In the genomic region with DNA sequence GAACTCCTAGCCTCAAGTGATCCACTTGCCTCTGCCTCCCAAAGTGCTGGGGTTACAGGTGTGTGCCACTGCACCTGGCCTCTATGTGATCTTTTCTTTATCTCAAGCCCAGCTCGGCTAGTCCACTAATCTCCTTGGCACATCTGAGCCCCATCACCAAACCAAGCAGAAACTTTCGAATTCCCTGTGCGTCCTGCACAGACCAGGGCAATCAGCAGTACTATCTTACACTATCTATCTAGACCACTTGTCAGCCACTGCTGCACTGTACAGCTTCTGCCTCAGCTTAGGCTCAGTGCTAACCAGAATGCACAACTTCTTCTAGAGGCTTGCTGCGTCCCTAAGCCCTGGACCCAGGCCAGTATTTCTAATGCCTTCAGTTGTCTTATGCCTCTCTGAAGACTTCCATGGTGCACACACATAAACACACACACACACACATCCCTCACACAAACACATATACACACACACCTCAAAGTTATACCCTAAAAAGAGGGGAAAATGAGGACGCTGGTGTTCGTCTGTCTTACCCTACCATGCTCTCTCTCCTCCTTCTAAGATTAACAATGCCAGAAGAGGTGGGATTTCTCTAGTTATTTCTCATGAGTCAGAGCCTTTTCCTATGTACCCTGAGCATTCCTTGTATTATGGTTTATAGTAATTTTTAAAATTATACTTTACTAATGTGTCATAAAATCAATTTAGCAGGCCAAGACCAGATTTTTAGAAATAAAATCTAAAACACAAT, we compare ENCODE assay signal across 1 cellular context.
A peak's percentile ranks its signal among the peaks of the same experiment; 100 is the strongest.
TF ChIP-seq lines count a peak whose summit lies in the region.

No MANE protein-coding gene starts in this region.

TF ChIP-seq in K562, 482 proteins besides CTCF, POLR2A, EP300 and RAD21 (continued from another document and continues in another):
- TF ChIP-seq, protein P1, sequence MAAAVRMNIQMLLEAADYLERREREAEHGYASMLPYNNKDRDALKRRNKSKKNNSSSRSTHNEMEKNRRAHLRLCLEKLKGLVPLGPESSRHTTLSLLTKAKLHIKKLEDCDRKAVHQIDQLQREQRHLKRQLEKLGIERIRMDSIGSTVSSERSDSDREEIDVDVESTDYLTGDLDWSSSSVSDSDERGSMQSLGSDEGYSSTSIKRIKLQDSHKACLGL (CRISPR knock-in tag; IDR thresholded peaks at IDR 0.05; ENCODE audit: borderline replicate concordance, poor library complexity, severe bottlenecking): no peak
- TF ChIP-seq, protein P2, sequence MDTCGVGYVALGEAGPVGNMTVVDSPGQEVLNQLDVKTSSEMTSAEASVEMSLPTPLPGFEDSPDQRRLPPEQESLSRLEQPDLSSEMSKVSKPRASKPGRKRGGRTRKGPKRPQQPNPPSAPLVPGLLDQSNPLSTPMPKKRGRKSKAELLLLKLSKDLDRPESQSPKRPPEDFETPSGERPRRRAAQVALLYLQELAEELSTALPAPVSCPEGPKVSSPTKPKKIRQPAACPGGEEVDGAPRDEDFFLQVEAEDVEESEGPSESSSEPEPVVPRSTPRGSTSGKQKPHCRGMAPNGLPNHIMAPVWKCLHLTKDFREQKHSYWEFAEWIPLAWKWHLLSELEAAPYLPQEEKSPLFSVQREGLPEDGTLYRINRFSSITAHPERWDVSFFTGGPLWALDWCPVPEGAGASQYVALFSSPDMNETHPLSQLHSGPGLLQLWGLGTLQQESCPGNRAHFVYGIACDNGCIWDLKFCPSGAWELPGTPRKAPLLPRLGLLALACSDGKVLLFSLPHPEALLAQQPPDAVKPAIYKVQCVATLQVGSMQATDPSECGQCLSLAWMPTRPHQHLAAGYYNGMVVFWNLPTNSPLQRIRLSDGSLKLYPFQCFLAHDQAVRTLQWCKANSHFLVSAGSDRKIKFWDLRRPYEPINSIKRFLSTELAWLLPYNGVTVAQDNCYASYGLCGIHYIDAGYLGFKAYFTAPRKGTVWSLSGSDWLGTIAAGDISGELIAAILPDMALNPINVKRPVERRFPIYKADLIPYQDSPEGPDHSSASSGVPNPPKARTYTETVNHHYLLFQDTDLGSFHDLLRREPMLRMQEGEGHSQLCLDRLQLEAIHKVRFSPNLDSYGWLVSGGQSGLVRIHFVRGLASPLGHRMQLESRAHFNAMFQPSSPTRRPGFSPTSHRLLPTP (IDR thresholded peaks at IDR 0.05; ENCODE audit: borderline replicate concordance, extremely low read depth, insufficient read length): no peak
- TF ChIP-seq MYBL2 (IDR thresholded peaks at IDR 0.05; ENCODE audit: low read depth) (no peak), MYBL2 (CRISPR knock-in tag; IDR thresholded peaks at IDR 0.05; ENCODE audit: borderline replicate concordance) (no peak), ZNF140 (CRISPR knock-in tag; IDR thresholded peaks at IDR 0.05) (no peak), PML (IDR thresholded peaks at IDR 0.05; ENCODE audit: low read length) (peak; percentile 62; the same call in 1 of the 2 replicates), NCOR1 (IDR thresholded peaks at IDR 0.05) (peak; percentile 57), RBM39 (optimal IDR thresholded peaks at IDR 0.05; ENCODE audit: low read depth, low read length) (no peak), ZBED1 (IDR thresholded peaks at IDR 0.05) (no peak), SMARCC2 (IDR thresholded peaks at IDR 0.05; ENCODE audit: low read depth) (0 out of 2 replicates have a peak, but pooled peaks have one; percentile 58), BACH1 (tag; IDR thresholded peaks at IDR 0.05) (no peak), ZNF583 (CRISPR knock-in tag; IDR thresholded peaks at IDR 0.05) (no peak), KLF6 (CRISPR knock-in tag; IDR thresholded peaks at IDR 0.05; ENCODE audit: borderline replicate concordance) (no peak), DPF2 (IDR thresholded peaks at IDR 0.05) (peak; percentile 23; the same call in 1 of the 2 replicates), KLF13 (tag; IDR thresholded peaks at IDR 0.05; ENCODE audit: borderline replicate concordance, low read depth) (no peak), SIX5 (IDR thresholded peaks at IDR 0.05; ENCODE audit: borderline replicate concordance in 1 of 2, insufficient read depth in 1 of 2, low read depth in 1 of 2, low read length in 2 of 2) (no peak), ILK (tag; IDR thresholded peaks at IDR 0.05; ENCODE audit: borderline replicate concordance, low read depth) (no peak), TAF15 (IDR thresholded peaks at IDR 0.05; ENCODE audit: low read depth, low read length) (no peak), GABPB2 (CRISPR knock-in tag; conservative IDR thresholded peaks at IDR 0.05) (no peak), KDM1A (IDR thresholded peaks at IDR 0.05) (no peak; a peak in 1 of 4 replicates), HIVEP1 (CRISPR knock-in tag; IDR thresholded peaks at IDR 0.05) (no peak), TCF3 (CRISPR knock-in tag; IDR thresholded peaks at IDR 0.05) (peak; percentile 58; the same call in 1 of the 2 replicates), ZNF175 (CRISPR knock-in tag; IDR thresholded peaks at IDR 0.05; ENCODE audit: low read depth) (no peak), ZFP30 (CRISPR knock-in tag; IDR thresholded peaks at IDR 0.05; ENCODE audit: borderline replicate concordance) (no peak), ATF1 (CRISPR knock-in tag; IDR thresholded peaks at IDR 0.05) (no peak), ATF1 (tag; IDR thresholded peaks at IDR 0.05) (no peak), ZC3H8 (IDR thresholded peaks at IDR 0.05) (no peak), MCM3 (IDR thresholded peaks at IDR 0.05) (no peak), NR2F6 (CRISPR knock-in tag; IDR thresholded peaks at IDR 0.05) (no peak), RBM14 (IDR thresholded peaks at IDR 0.05; ENCODE audit: borderline replicate concordance, insufficient read depth, low read depth, low read length) (no peak), EZH2 (IDR thresholded peaks at IDR 0.05; ENCODE audit: borderline replicate concordance, low read depth, low read length) (no peak), PHB2 (IDR thresholded peaks at IDR 0.05; ENCODE audit: low read depth) (peak; percentile 35; the same call in 1 of the 2 replicates), CBFA2T3 (IDR thresholded peaks at IDR 0.05) (peak; percentile 88), LEF1 (IDR thresholded peaks at IDR 0.05) (peak; percentile 51; the same call in 1 of the 2 replicates), ZNF507 (tag; conservative IDR thresholded peaks at IDR 0.05) (no peak), ZNF764 (CRISPR knock-in tag; IDR thresholded peaks at IDR 0.05; ENCODE audit: low read depth) (no peak), ZNF79 (CRISPR knock-in tag; IDR thresholded peaks at IDR 0.05; ENCODE audit: low read depth) (no peak), SIN3A (IDR thresholded peaks at IDR 0.05; ENCODE audit: borderline replicate concordance in 2 of 2, control insufficient read depth in 1 of 2, low read depth in 2 of 2, low read length in 2 of 2) (no peak), POLR2B (IDR thresholded peaks at IDR 0.05; ENCODE audit: low read depth, partially characterized antibody) (no peak), CBX2 (IDR thresholded peaks at IDR 0.05; ENCODE audit: insufficient read depth, low read length, poor library complexity, severe bottlenecking) (no peak), RBM17 (IDR thresholded peaks at IDR 0.05; ENCODE audit: borderline replicate concordance, low read depth, low read length) (no peak), ZFX (CRISPR knock-in tag; IDR thresholded peaks at IDR 0.05) (no peak)
- TF ChIP-seq, protein P3, sequence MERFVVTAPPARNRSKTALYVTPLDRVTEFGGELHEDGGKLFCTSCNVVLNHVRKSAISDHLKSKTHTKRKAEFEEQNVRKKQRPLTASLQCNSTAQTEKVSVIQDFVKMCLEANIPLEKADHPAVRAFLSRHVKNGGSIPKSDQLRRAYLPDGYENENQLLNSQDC (CRISPR knock-in tag; IDR thresholded peaks at IDR 0.05): no peak
- TF ChIP-seq, protein P4, sequence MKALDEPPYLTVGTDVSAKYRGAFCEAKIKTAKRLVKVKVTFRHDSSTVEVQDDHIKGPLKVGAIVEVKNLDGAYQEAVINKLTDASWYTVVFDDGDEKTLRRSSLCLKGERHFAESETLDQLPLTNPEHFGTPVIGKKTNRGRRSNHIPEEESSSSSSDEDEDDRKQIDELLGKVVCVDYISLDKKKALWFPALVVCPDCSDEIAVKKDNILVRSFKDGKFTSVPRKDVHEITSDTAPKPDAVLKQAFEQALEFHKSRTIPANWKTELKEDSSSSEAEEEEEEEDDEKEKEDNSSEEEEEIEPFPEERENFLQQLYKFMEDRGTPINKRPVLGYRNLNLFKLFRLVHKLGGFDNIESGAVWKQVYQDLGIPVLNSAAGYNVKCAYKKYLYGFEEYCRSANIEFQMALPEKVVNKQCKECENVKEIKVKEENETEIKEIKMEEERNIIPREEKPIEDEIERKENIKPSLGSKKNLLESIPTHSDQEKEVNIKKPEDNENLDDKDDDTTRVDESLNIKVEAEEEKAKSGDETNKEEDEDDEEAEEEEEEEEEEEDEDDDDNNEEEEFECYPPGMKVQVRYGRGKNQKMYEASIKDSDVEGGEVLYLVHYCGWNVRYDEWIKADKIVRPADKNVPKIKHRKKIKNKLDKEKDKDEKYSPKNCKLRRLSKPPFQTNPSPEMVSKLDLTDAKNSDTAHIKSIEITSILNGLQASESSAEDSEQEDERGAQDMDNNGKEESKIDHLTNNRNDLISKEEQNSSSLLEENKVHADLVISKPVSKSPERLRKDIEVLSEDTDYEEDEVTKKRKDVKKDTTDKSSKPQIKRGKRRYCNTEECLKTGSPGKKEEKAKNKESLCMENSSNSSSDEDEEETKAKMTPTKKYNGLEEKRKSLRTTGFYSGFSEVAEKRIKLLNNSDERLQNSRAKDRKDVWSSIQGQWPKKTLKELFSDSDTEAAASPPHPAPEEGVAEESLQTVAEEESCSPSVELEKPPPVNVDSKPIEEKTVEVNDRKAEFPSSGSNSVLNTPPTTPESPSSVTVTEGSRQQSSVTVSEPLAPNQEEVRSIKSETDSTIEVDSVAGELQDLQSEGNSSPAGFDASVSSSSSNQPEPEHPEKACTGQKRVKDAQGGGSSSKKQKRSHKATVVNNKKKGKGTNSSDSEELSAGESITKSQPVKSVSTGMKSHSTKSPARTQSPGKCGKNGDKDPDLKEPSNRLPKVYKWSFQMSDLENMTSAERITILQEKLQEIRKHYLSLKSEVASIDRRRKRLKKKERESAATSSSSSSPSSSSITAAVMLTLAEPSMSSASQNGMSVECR (CRISPR knock-in tag; IDR thresholded peaks at IDR 0.05): no peak
- TF ChIP-seq, protein P5, sequence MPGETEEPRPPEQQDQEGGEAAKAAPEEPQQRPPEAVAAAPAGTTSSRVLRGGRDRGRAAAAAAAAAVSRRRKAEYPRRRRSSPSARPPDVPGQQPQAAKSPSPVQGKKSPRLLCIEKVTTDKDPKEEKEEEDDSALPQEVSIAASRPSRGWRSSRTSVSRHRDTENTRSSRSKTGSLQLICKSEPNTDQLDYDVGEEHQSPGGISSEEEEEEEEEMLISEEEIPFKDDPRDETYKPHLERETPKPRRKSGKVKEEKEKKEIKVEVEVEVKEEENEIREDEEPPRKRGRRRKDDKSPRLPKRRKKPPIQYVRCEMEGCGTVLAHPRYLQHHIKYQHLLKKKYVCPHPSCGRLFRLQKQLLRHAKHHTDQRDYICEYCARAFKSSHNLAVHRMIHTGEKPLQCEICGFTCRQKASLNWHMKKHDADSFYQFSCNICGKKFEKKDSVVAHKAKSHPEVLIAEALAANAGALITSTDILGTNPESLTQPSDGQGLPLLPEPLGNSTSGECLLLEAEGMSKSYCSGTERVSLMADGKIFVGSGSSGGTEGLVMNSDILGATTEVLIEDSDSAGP (CRISPR knock-in tag; IDR thresholded peaks at IDR 0.05): no peak
- TF ChIP-seq, protein P6, sequence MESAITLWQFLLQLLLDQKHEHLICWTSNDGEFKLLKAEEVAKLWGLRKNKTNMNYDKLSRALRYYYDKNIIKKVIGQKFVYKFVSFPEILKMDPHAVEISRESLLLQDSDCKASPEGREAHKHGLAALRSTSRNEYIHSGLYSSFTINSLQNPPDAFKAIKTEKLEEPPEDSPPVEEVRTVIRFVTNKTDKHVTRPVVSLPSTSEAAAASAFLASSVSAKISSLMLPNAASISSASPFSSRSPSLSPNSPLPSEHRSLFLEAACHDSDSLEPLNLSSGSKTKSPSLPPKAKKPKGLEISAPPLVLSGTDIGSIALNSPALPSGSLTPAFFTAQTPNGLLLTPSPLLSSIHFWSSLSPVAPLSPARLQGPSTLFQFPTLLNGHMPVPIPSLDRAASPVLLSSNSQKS (CRISPR knock-in tag; IDR thresholded peaks at IDR 0.05): no peak
- TF ChIP-seq, protein P7, sequence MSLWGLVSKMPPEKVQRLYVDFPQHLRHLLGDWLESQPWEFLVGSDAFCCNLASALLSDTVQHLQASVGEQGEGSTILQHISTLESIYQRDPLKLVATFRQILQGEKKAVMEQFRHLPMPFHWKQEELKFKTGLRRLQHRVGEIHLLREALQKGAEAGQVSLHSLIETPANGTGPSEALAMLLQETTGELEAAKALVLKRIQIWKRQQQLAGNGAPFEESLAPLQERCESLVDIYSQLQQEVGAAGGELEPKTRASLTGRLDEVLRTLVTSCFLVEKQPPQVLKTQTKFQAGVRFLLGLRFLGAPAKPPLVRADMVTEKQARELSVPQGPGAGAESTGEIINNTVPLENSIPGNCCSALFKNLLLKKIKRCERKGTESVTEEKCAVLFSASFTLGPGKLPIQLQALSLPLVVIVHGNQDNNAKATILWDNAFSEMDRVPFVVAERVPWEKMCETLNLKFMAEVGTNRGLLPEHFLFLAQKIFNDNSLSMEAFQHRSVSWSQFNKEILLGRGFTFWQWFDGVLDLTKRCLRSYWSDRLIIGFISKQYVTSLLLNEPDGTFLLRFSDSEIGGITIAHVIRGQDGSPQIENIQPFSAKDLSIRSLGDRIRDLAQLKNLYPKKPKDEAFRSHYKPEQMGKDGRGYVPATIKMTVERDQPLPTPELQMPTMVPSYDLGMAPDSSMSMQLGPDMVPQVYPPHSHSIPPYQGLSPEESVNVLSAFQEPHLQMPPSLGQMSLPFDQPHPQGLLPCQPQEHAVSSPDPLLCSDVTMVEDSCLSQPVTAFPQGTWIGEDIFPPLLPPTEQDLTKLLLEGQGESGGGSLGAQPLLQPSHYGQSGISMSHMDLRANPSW (CRISPR knock-in tag; IDR thresholded peaks at IDR 0.05): no peak
- TF ChIP-seq, protein P8, sequence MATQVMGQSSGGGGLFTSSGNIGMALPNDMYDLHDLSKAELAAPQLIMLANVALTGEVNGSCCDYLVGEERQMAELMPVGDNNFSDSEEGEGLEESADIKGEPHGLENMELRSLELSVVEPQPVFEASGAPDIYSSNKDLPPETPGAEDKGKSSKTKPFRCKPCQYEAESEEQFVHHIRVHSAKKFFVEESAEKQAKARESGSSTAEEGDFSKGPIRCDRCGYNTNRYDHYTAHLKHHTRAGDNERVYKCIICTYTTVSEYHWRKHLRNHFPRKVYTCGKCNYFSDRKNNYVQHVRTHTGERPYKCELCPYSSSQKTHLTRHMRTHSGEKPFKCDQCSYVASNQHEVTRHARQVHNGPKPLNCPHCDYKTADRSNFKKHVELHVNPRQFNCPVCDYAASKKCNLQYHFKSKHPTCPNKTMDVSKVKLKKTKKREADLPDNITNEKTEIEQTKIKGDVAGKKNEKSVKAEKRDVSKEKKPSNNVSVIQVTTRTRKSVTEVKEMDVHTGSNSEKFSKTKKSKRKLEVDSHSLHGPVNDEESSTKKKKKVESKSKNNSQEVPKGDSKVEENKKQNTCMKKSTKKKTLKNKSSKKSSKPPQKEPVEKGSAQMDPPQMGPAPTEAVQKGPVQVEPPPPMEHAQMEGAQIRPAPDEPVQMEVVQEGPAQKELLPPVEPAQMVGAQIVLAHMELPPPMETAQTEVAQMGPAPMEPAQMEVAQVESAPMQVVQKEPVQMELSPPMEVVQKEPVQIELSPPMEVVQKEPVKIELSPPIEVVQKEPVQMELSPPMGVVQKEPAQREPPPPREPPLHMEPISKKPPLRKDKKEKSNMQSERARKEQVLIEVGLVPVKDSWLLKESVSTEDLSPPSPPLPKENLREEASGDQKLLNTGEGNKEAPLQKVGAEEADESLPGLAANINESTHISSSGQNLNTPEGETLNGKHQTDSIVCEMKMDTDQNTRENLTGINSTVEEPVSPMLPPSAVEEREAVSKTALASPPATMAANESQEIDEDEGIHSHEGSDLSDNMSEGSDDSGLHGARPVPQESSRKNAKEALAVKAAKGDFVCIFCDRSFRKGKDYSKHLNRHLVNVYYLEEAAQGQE (CRISPR knock-in tag; IDR thresholded peaks at IDR 0.05; ENCODE audit: low read depth): no peak
